In the genomic region with DNA sequence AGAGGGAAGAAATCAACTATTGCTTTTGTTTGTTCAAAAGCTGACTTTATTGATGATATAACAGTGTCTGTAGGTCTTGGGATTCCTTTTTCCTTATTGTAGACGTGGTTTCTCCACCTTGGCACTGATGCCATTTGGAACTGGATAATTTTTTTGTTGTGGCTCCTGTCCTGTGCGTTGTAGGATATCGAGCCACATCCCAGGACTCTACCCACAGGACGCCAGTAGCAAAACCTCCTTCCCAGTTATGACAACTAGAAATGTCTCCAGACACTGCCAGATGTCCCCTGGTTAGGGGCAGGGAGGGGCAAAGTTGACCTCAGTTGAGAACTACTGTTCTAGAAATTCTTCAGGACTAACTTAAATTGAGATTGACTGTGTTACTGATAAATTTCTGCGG, we compare ENCODE assay signal across 19 cellular contexts. TPM values are rescaled to one million over a fixed set of nuclear protein-coding genes. Genes with fewer than 3 reads are reported as not detected.
DNase-seq lines count a peak whose midpoint lies in the region; TF ChIP-seq lines count a peak whose summit lies in the region.
"Had no signal": no experiment of that assay in that cellular context is flagged by ENCODE, and none has a peak within 500 bp of the region (broad histone marks: within the 10 kb centered on the region; RNA-seq: fewer than 3 reads in every experiment).

No MANE protein-coding gene starts in this region.

- H2AFZ ChIP-seq in H9 (ENCODE audit: low read length): no peak overlapping the region
- no peak overlapping the region for H2AFZ ChIP-seq in neural progenitor cell (replicated peaks)
- H2AFZ ChIP-seq in OCI-LY7 (ENCODE audit: low read length): no peak overlapping the region
- H2AFZ ChIP-seq: GM23248 had no signal

- H3K4me3 ChIP-seq in dorsolateral prefrontal cortex (no peak overlapping the region), mesendoderm (ENCODE audit: low read length) (no peak overlapping the region), neural progenitor cell (no peak overlapping the region), OCI-LY7 (ENCODE audit: low read depth, low read length, poor library complexity, severe bottlenecking) (no peak overlapping the region)
- H3K4me3 ChIP-seq: A549, GM23248, HAP-1 had no signal

- no peak overlapping the region for H3K4me2 ChIP-seq in H9 (ENCODE audit: insufficient read depth, insufficient read length, low read length)
- no peak overlapping the region for H3K4me2 ChIP-seq in mesendoderm (ENCODE audit: low read length)
- no peak overlapping the region for H3K4me2 ChIP-seq in neural progenitor cell
- no peak overlapping the region for H3K4me2 ChIP-seq in OCI-LY7 (ENCODE audit: low read length)
- H3K4me2 ChIP-seq: A549 had no signal

- H4K91ac ChIP-seq in H9 (ENCODE audit: insufficient read length, low read depth, low read length): no peak overlapping the region

- no peaks in the 10 kb centered on the region for H3K9me2 ChIP-seq in OCI-LY7 (ENCODE audit: insufficient read depth, low read length)

- no peak overlapping the region for H3K18ac ChIP-seq in H9 (ENCODE audit: insufficient read length, low read depth, low read length)
- no peak overlapping the region for H3K18ac ChIP-seq in mesendoderm (ENCODE audit: low read length)

- CTCF ChIA-PET in OCI-LY7 (lab: Charles Lee; ENCODE audit: unreplicated experiment): no interaction called here

- no peak overlapping the region for H3K4ac ChIP-seq in H9 (ENCODE audit: low read depth, low read length)
- no peak overlapping the region for H3K4ac ChIP-seq in mesendoderm (ENCODE audit: low read depth, low read length)

- H3K4me1 Mint-ChIP-seq in H9 (peaks cover 60 to 62% of the 10 kb centered on the region in 2 experiments), neural progenitor cell (peaks cover 83% of the 10 kb centered on the region)

- peaks cover 23% of the 10 kb centered on the region for H3F3A ChIP-seq in neural progenitor cell (ENCODE audit: low read depth)

- H3K36me3 ChIP-seq in mesendoderm (ENCODE audit: control insufficient read depth, insufficient read depth, low read length) (no peaks in the 10 kb centered on the region), neural progenitor cell (no peaks in the 10 kb centered on the region), OCI-LY7 (ENCODE audit: insufficient read depth, low read length) (no peaks in the 10 kb centered on the region)
- H3K36me3 ChIP-seq: BE2C, HAP-1 had no signal

- H3K79me1 ChIP-seq in H9 (ENCODE audit: insufficient read depth, low read depth, low read length, poor library complexity, severe bottlenecking) (peaks cover 8% of the 10 kb centered on the region), mesendoderm (ENCODE audit: low read length) (peaks cover 36% of the 10 kb centered on the region)

- no peak overlapping the region for H3K56ac ChIP-seq in H9 (ENCODE audit: insufficient read length, low read depth, low read length)
- peak overlapping the region; percentile 67 for H3K56ac ChIP-seq in mesendoderm (ENCODE audit: low read length)

- H2BK15ac ChIP-seq in H9 (ENCODE audit: low read depth, low read length) (no peak overlapping the region), mesendoderm (replicated peaks; ENCODE audit: low read depth) (no peak overlapping the region)

- H2BK12ac ChIP-seq in H9 (ENCODE audit: insufficient read length, low read depth, low read length): no peak overlapping the region

- no peak overlapping the region for H2BK5ac ChIP-seq in H9 (ENCODE audit: insufficient read length, low read length)
- H2BK5ac ChIP-seq in mesendoderm (ENCODE audit: low read length): no peak overlapping the region

- H3K27me3 ChIP-seq in H9 (ENCODE audit: insufficient read depth, low read length): no peaks in the 10 kb centered on the region
- no peaks in the 10 kb centered on the region for H3K27me3 ChIP-seq in dorsolateral prefrontal cortex
- no peaks in the 10 kb centered on the region for H3K27me3 ChIP-seq in mesendoderm (ENCODE audit: insufficient read depth, low read length, poor library complexity)
- no peaks in the 10 kb centered on the region for H3K27me3 ChIP-seq in neural progenitor cell
- H3K27me3 ChIP-seq: BE2C had no signal

- no peak for DNase-seq in H9
- no peak for DNase-seq in dorsolateral prefrontal cortex
- DNase-seq in mesendoderm: no peak
- no peak for DNase-seq in neural progenitor cell (ENCODE audit: low spot score)
- no peak for DNase-seq in occipital lobe (lab: John Stamatoyannopoulos, UW)
- no peak for DNase-seq in OCI-LY7 (ENCODE audit: low spot score)
- no peak for DNase-seq in NCI-H146 treated with DMSO at 0.1 percent for 48 hours (lab: John Stamatoyannopoulos, UW; ENCODE audit: unreplicated experiment)
- no peak for DNase-seq in stimulated activated CD4-positive, alpha-beta T cell treated with anti-CD3 and anti-CD28 coated beads, Interleukin-1b, Interleukin-23, amount 100 ng/mL, for 48 hours
- DNase-seq: BE2C; CD4-positive, alpha-beta memory T cell; DMS153; DMS79 treated with DMSO at 0.1 percent for 48 hours; EL; GF-D8; GM23248 had no signal

- BruUV-seq in OCI-LY7 (replicated peaks; lab: Mats Ljungman, UMichigan): no TSS peak

- H3T11ph ChIP-seq in H9 (ENCODE audit: low read length): no peak overlapping the region

- H3K14ac ChIP-seq in H9 (ENCODE audit: insufficient read depth, low read length): no peak overlapping the region

- H3K9me3 Mint-ChIP-seq in H9 (no peaks in the 10 kb centered on the region), neural progenitor cell (no peaks in the 10 kb centered on the region)
- H3K9me3 Mint-ChIP-seq: IgD-negative memory B cell had no signal

- H3K4me3 Mint-ChIP-seq in H9: no peak overlapping the region
- peak overlapping the region; percentile 39 for H3K4me3 Mint-ChIP-seq in neural progenitor cell
- H3K4me3 Mint-ChIP-seq: CD4-positive, alpha-beta memory T cell; IgD-negative memory B cell had no signal

- no peak overlapping the region for H2BK20ac ChIP-seq in H9 (ENCODE audit: low read depth, low read length, poor library complexity, severe bottlenecking)

- H3K23ac ChIP-seq in H9 (ENCODE audit: insufficient read length, low read depth, low read length) (no peak overlapping the region), mesendoderm (ENCODE audit: low read length) (peak overlapping the region; percentile 91)

- POLR2A ChIA-PET in OCI-LY7 (lab: Charles Lee): no interaction called here

- H3K9me3 ChIP-seq in H9 (ENCODE audit: control insufficient read depth, low read depth, low read length) (no peaks in the 10 kb centered on the region), neural progenitor cell (ENCODE audit: low read depth) (no peaks in the 10 kb centered on the region), OCI-LY7 (ENCODE audit: low read length) (no peaks in the 10 kb centered on the region)
- H3K9me3 ChIP-seq: A549, BE2C, HAP-1 had no signal

- intact Hi-C loops in dorsolateral prefrontal cortex (cut with DNase I): no loop called here
- intact Hi-C loops in OCI-LY7 (cut with micrococcal nuclease; ENCODE audit: unreplicated experiment): no loop called here

- H3K27ac Mint-ChIP-seq in H9: peak overlapping the region in 2 of 3 experiments; percentile 1 to 42; a peak in 1 of 7 replicates
- peak overlapping the region; percentile 91 for H3K27ac Mint-ChIP-seq in neural progenitor cell
- H3K27ac Mint-ChIP-seq: CD4-positive, alpha-beta memory T cell; IgD-negative memory B cell had no signal

- H3K79me2 ChIP-seq in H9 (ENCODE audit: insufficient read depth, low read length) (peaks cover 23% of the 10 kb centered on the region; the same call in 1 of the 2 replicates), mesendoderm (ENCODE audit: control insufficient read depth, insufficient read depth, low read length) (peaks cover 57% of the 10 kb centered on the region), neural progenitor cell (ENCODE audit: low read depth) (peaks cover 91% of the 10 kb centered on the region), OCI-LY7 (ENCODE audit: insufficient read depth, low read depth, low read length) (no peaks in the 10 kb centered on the region)

- H2AK5ac ChIP-seq in H9 (ENCODE audit: insufficient read length, low read length): no peak overlapping the region
- no peak overlapping the region for H2AK5ac ChIP-seq in mesendoderm (ENCODE audit: low read length)

- TF ChIP-seq CTCF in H9 (conservative IDR thresholded peaks at IDR 0.05) (no peak), dorsolateral prefrontal cortex (IDR thresholded peaks at IDR 0.05 in 54 of 56, conservative IDR thresholded peaks at IDR 0.05 in 2 of 56; ENCODE audit: low read depth in 1 of 56, partially characterized antibody in 56 of 56) (no peak), neural progenitor cell (IDR thresholded peaks at IDR 0.05) (no peak), OCI-LY7 (conservative IDR thresholded peaks at IDR 0.05; ENCODE audit: low read length) (no peak)

- H3K27ac ChIP-seq in H9 (ENCODE audit: insufficient read length, low read depth, low read length) (no peak overlapping the region), dorsolateral prefrontal cortex (peak overlapping the region in 35 of 59 donors; percentile 0 to 70 (median 38)), mesendoderm (ENCODE audit: low read depth, low read length) (no peak overlapping the region), neural progenitor cell (peak overlapping the region; percentile 38), OCI-LY7 (ENCODE audit: low read depth, low read length, poor library complexity, severe bottlenecking) (no peak overlapping the region)
- H3K27ac ChIP-seq: A549, C4-2B, GM23248 had no signal

- H3K27me3 Mint-ChIP-seq in H9 (ENCODE audit: low read depth) (no peaks in the 10 kb centered on the region), neural progenitor cell (ENCODE audit: insufficient read depth, low read depth) (peaks cover 2% of the 10 kb centered on the region)

- H3K36me3 Mint-ChIP-seq in H9 (ENCODE audit: insufficient read depth in 1 of 3, low read depth in 3 of 3) (peaks cover 0 to 2% (median 0%) of the 10 kb centered on the region in 3 experiments; a peak in 1 of 7 replicates), neural progenitor cell (peaks cover 31% of the 10 kb centered on the region)
- H3K36me3 Mint-ChIP-seq: CD4-positive, alpha-beta memory T cell; IgD-negative memory B cell had no signal

- no peaks in the 10 kb centered on the region for H3K23me2 ChIP-seq in H9 (ENCODE audit: insufficient read length, low read depth, low read length, poor library complexity, severe bottlenecking)

- H4K8ac ChIP-seq in H9 (replicated peaks; ENCODE audit: insufficient read length, low read depth, low read length) (no peak overlapping the region), mesendoderm (ENCODE audit: low read depth, low read length) (no peak overlapping the region)

- H4K5ac ChIP-seq in H9 (ENCODE audit: insufficient read length, low read depth, low read length) (no peak overlapping the region), mesendoderm (ENCODE audit: low read length) (no peak overlapping the region)

- no CpG with 5 or more reads among the region's 5 CpGs for WGBS in H9 (ENCODE audit: extremely low coverage, insufficient read length, low lambda C conversion rate)
- WGBS in mesendoderm (ENCODE audit: extremely low coverage, insufficient coverage, low lambda C conversion rate): no CpG with 5 or more reads among the region's 5 CpGs

- H3K4me1 ChIP-seq in H9 (ENCODE audit: insufficient read depth, low read length): peaks cover 3% of the 10 kb centered on the region; the same call in 1 of the 2 replicates
- H3K4me1 ChIP-seq in mesendoderm (ENCODE audit: control insufficient read depth, low read depth, low read length): peaks cover 15% of the 10 kb centered on the region
- peaks cover 60% of the 10 kb centered on the region for H3K4me1 ChIP-seq in neural progenitor cell
- peaks cover 13% of the 10 kb centered on the region for H3K4me1 ChIP-seq in OCI-LY7 (ENCODE audit: insufficient read depth, low read length, poor library complexity, severe bottlenecking)

- H2BK120ac ChIP-seq in H9 (ENCODE audit: low read depth, low read length, poor library complexity, severe bottlenecking): no peak overlapping the region
- H2BK120ac ChIP-seq in mesendoderm (ENCODE audit: low read depth, low read length): no peak overlapping the region

- H3K9ac ChIP-seq in H9 (ENCODE audit: extremely low read depth, insufficient read length, low read length) (no peak overlapping the region), mesendoderm (ENCODE audit: low read length) (no peak overlapping the region), neural progenitor cell (no peak overlapping the region)
- H3K9ac ChIP-seq: GM23248 had no signal

- H4K20me1 ChIP-seq in H9 (ENCODE audit: control insufficient read depth, insufficient read depth, insufficient read length): no peaks in the 10 kb centered on the region
- H4K20me1 ChIP-seq in neural progenitor cell (ENCODE audit: low read depth): peaks cover 26% of the 10 kb centered on the region
- H4K20me1 ChIP-seq in OCI-LY7 (ENCODE audit: insufficient read depth, low read length): no peaks in the 10 kb centered on the region

RNA-seq across cellular contexts. Expression of gene ZNRF3, which starts 45.8 kb away (rescaled TPM):
- total RNA-seq in H9 (2021): 20.5 and 20.6 TPM in 2 replicates
- total RNA-seq in dorsolateral prefrontal cortex: 10 to 100 TPM; 13.3 to 65.5 (median 24.6) TPM
- polyA plus RNA-seq in mesendoderm (2013, experiment 1 of 2): 12.2 TPM
- 11.9 TPM for polyA plus RNA-seq in mesendoderm (2013, experiment 2 of 2)
- 4.1 and 12.0 TPM in 2 replicates for total RNA-seq in neural progenitor cell (ENCODE audit: low replicate concordance)
- total RNA-seq in occipital lobe: 8.1 TPM
- 1.2 and 3.6 TPM in 2 replicates for total RNA-seq in OCI-LY7 (2014; rRNA removed; shearing (Covaris generic))
- total RNA-seq in OCI-LY7 (2022): 3.1 and 3.9 TPM in 2 replicates

Comparison
In these comparisons a context has a peak if more than half of its experiments do, and no peak if none do; other contexts are left out.
1. H3K27ac ChIP-seq: peak in dorsolateral prefrontal cortex (35 of 59) and neural progenitor cell (single experiment); none in H9 (single experiment), mesendoderm (single experiment) and OCI-LY7 (single experiment).